In genomic region chr11:75850787-75851186, GRCh38 we compare ENCODE assay signal across 15 cellular contexts. TPM values are rescaled to one million over a fixed set of nuclear protein-coding genes. Genes with fewer than 3 reads are reported as not detected.
DNase-seq lines count a peak whose midpoint lies in the region; ATAC-seq and TF ChIP-seq lines count a peak whose summit lies in the region.
"Had no signal": no experiment of that assay in that cellular context is flagged by ENCODE, and none has a peak within 500 bp of the region (broad histone marks: within the 10 kb centered on the region; RNA-seq: fewer than 3 reads in every experiment).

No MANE protein-coding gene starts in this region.

- POLR2A ChIA-PET in CD4-positive, alpha-beta memory T cell (lab: Charles Lee; ENCODE audit: partially characterized antibody), result interaction anchor here (1.4 kb wide), 1 partner anchor 14 kb away, joined by 3 read pairs; no protein-coding TSS in a partner anchor

- H3K36me3 ChIP-seq in CD4-positive, alpha-beta memory T cell (ENCODE audit: insufficient read depth, low read length), result no peaks in the 10 kb centered on the region
- H3K36me3 ChIP-seq in endocrine pancreas (ENCODE audit: control insufficient read depth, insufficient read depth, low read length), result no peaks in the 10 kb centered on the region
- H3K36me3 ChIP-seq in parathyroid adenoma (ENCODE audit: control insufficient read depth, insufficient read depth, low read length), result no peaks in the 10 kb centered on the region
- H3K36me3 ChIP-seq: pancreas had no signal

- H3K4me2 ChIP-seq in parathyroid adenoma (ENCODE audit: low read length), result no peak overlapping the region

- H3K27ac Mint-ChIP-seq in CD4-positive, alpha-beta memory T cell, result peak overlapping the region in 4 of 7 donors; percentile 12 to 72 (median 41)

- H3K27me3 Mint-ChIP-seq in CD4-positive, alpha-beta memory T cell, result no peaks in the 10 kb centered on the region

- intact Hi-C loops in CD4-positive, alpha-beta memory T cell (cut with micrococcal nuclease), result no loop called here

- no peak overlapping the region for H3K9ac ChIP-seq in endocrine pancreas (ENCODE audit: control insufficient read depth, insufficient read depth, low read length)
- H3K9ac ChIP-seq in parathyroid adenoma, result no peak overlapping the region
- H3K9ac ChIP-seq: BLaER1 treated with 17β-estradiol and CSF1 and Interleukin-3, amounts not matched to agents 10 nM and 100 nM had no signal

- no peak overlapping the region for H2AFZ ChIP-seq in parathyroid adenoma

- no peak for DNase-seq in CD4-positive, alpha-beta memory T cell
- peak; percentile 27 for DNase-seq in NCI-H2227 treated with DMSO at 0.1 percent for 48 hours (lab: John Stamatoyannopoulos, UW)
- no peak for DNase-seq in T1000 (lab: John Stamatoyannopoulos, UW)
- DNase-seq: activated CD4-positive, CD25-positive, alpha-beta regulatory T cell treated with anti-CD3 and anti-CD28 coated beads, Interleukin-2, amount 50 U/mL, for 72 hours; activated naive CD4-positive, alpha-beta T cell treated with anti-CD3 and anti-CD28 coated beads, Interleukin-2, amount 50 U/mL, for 16 hours; islet precursor cell; NCI-H187 treated with DMSO at 0.1 percent for 48 hours; pancreas; Peyer's patch had no signal

- CTCF ChIA-PET in CD4-positive, alpha-beta memory T cell (lab: Charles Lee; ENCODE audit: partially characterized antibody), result interaction anchor here (0.6 to 6.4 kb wide), 3 partner anchors 16 to 47 kb away, joined by 4 to 22 read pairs (median 4); no protein-coding TSS in a partner anchor

- no peak overlapping the region for H3K4me3 ChIP-seq in CD4-positive, alpha-beta memory T cell (ENCODE audit: low read length in 2 of 2)
- H3K4me3 ChIP-seq in endocrine pancreas (ENCODE audit: control insufficient read depth, insufficient read depth, low read length) (peak overlapping the region; percentile 36), parathyroid adenoma (ENCODE audit: low read depth, low read length) (no peak overlapping the region)
- H3K4me3 ChIP-seq: BLaER1 treated with 17β-estradiol and CSF1 and Interleukin-3, amounts not matched to agents 10 nM and 100 nM; pancreas; Peyer's patch had no signal

- peaks cover 19 to 36% (median 26%) of the 10 kb centered on the region in 4 donors for H3K4me1 Mint-ChIP-seq in CD4-positive, alpha-beta memory T cell

- peaks cover 5% of the 10 kb centered on the region for H3K79me2 ChIP-seq in parathyroid adenoma

- H3K4me1 ChIP-seq in CD4-positive, alpha-beta memory T cell (ENCODE audit: insufficient read depth, low read length), result peaks cover 14% of the 10 kb centered on the region
- H3K4me1 ChIP-seq in endocrine pancreas (ENCODE audit: control insufficient read depth, insufficient read depth, low read length), result peaks cover 7% of the 10 kb centered on the region
- H3K4me1 ChIP-seq in parathyroid adenoma, result peaks cover 9% of the 10 kb centered on the region

- peaks cover 12 to 17% of the 10 kb centered on the region in 2 donors for H3K36me3 Mint-ChIP-seq in CD4-positive, alpha-beta memory T cell

- H3K4me3 Mint-ChIP-seq in CD4-positive, alpha-beta memory T cell, result no peak overlapping the region

- H3K27me3 ChIP-seq in CD4-positive, alpha-beta memory T cell (ENCODE audit: insufficient read depth, low read length), result no peaks in the 10 kb centered on the region
- no peaks in the 10 kb centered on the region for H3K27me3 ChIP-seq in endocrine pancreas (ENCODE audit: control insufficient read depth, insufficient read depth, low read length)
- no peaks in the 10 kb centered on the region for H3K27me3 ChIP-seq in parathyroid adenoma (ENCODE audit: control insufficient read depth, insufficient read depth, low read length)
- H3K27me3 ChIP-seq: BLaER1 treated with 17β-estradiol and CSF1 and Interleukin-3, amounts not matched to agents 10 nM and 100 nM; pancreas; Peyer's patch had no signal

- no peak for ATAC-seq in HG02571 (IDR thresholded peaks at IDR 0.05; ENCODE audit: unreplicated experiment)
- ATAC-seq in GM19467 (IDR thresholded peaks at IDR 0.05; ENCODE audit: unreplicated experiment), result no peak
- ATAC-seq in HG03469 (IDR thresholded peaks at IDR 0.05; ENCODE audit: unreplicated experiment), result no peak

- H3K9me3 Mint-ChIP-seq in CD4-positive, alpha-beta memory T cell, result no peaks in the 10 kb centered on the region

- H3K27ac ChIP-seq in CD4-positive, alpha-beta memory T cell (ENCODE audit: low read depth, low read length), result no peak overlapping the region
- H3K27ac ChIP-seq in parathyroid adenoma, result peak overlapping the region; percentile 60
- H3K27ac ChIP-seq: BLaER1 treated with 17β-estradiol and CSF1 and Interleukin-3, amounts not matched to agents 10 nM and 100 nM; pancreas; Peyer's patch had no signal

- H3K9me3 ChIP-seq in CD4-positive, alpha-beta memory T cell (ENCODE audit: control insufficient read depth in 1 of 2, low read length in 2 of 2), result no peaks in the 10 kb centered on the region
- H3K9me3 ChIP-seq in endocrine pancreas (ENCODE audit: control insufficient read depth, low read length), result no peaks in the 10 kb centered on the region
- H3K9me3 ChIP-seq in parathyroid adenoma (ENCODE audit: control insufficient read depth, low read length), result no peaks in the 10 kb centered on the region
- H3K9me3 ChIP-seq: pancreas, Peyer's patch had no signal

- no peak for TF ChIP-seq CTCF in parathyroid adenoma (IDR thresholded peaks at IDR 0.05)

RNA-seq across cellular contexts. Expression of gene UVRAG, which starts 35.8 kb away (rescaled TPM):
- 10 to 100 TPM; 22.0 to 32.2 TPM for total RNA-seq in CD4-positive, alpha-beta memory T cell
- polyA plus RNA-seq in CD4-positive, alpha-beta memory T cell, result 10 to 100 TPM; 11.2 to 20.5 TPM
